Comparison of ENCODE assay signal across 19 cellular contexts in the genomic region with DNA sequence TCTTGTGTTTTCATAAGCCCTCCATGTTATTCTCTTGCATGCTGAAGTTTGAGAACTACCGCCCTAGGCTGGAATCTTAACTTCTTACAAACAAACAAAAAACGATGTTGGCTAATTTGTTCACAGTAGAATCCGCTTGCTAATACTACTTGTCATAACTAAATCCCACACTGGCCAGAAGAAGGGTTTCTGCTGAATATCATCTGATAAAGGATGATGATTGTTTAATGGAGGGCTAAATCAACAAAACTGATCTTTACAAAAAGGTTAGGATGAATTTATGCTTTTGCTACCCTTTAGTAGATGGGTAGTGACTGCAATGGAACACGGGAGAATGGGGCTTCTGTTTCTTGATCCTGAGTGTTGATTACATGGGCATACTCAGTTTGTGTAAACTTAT. TPM values are rescaled to one million over a fixed set of nuclear protein-coding genes. Genes with fewer than 3 reads are reported as not detected.
DNase-seq lines count a peak whose midpoint lies in the region; ATAC-seq and TF ChIP-seq lines count a peak whose summit lies in the region.
"Had no signal": no experiment of that assay in that cellular context is flagged by ENCODE, and none has a peak within 500 bp of the region (broad histone marks: within the 10 kb centered on the region; RNA-seq: fewer than 3 reads in every experiment).

No MANE protein-coding gene starts in this region.

- H3K27ac ChIP-seq in IMR-90 (ENCODE audit: insufficient read depth, low read length): no peak overlapping the region
- H3K27ac ChIP-seq in smooth muscle cell (ENCODE audit: low read depth): no peak overlapping the region
- no peak overlapping the region for H3K27ac ChIP-seq in PC-9
- H3K27ac ChIP-seq: C4-2B, HL-60 had no signal

- H3K36me3 ChIP-seq in IMR-90 (ENCODE audit: control insufficient read depth, insufficient read depth, low read length) (no peaks in the 10 kb centered on the region), smooth muscle cell (ENCODE audit: low read depth) (no peaks in the 10 kb centered on the region), PC-9 (ENCODE audit: low read depth) (no peaks in the 10 kb centered on the region)
- H3K36me3 ChIP-seq: HAP-1 had no signal

- H2BK20ac ChIP-seq in IMR-90 (ENCODE audit: low read depth, low read length): peak overlapping the region; percentile 51; the same call in 1 of the 2 replicates

- H3K9me1 ChIP-seq in IMR-90 (ENCODE audit: insufficient read depth, low read length): no peaks in the 10 kb centered on the region

- H3K14ac ChIP-seq in IMR-90 (replicated peaks; ENCODE audit: low read depth, low read length): no peak overlapping the region

- no peaks in the 10 kb centered on the region for H3K9me2 ChIP-seq in PC-9 (ENCODE audit: insufficient read depth)

- H3K4me3 ChIP-seq in IMR-90 (ENCODE audit: insufficient read depth, low read depth, low read length) (no peak overlapping the region), smooth muscle cell (no peak overlapping the region), PC-9 (no peak overlapping the region)
- H3K4me3 ChIP-seq: HAP-1 had no signal

- no peak overlapping the region; the same call in 1 of the 2 replicates for H3K18ac ChIP-seq in IMR-90 (ENCODE audit: low read depth, low read length)

- H3K79me2 ChIP-seq in smooth muscle cell (ENCODE audit: low read depth): no peaks in the 10 kb centered on the region
- no peaks in the 10 kb centered on the region for H3K79me2 ChIP-seq in PC-9 (ENCODE audit: low read depth)

- H3K79me1 ChIP-seq in IMR-90 (ENCODE audit: low read depth in 1 of 2, low read length in 2 of 2): no peaks in the 10 kb centered on the region

- intact Hi-C loops in IMR-90 (cut with micrococcal nuclease) (loop anchor here (5.0 kb wide), 1 partner anchor 34 kb away; no protein-coding TSS in a partner anchor), PC-9 (cut with micrococcal nuclease; ENCODE audit: unreplicated experiment) (loop anchor here (5.0 kb wide), 1 partner anchor 169 kb away; no protein-coding TSS in a partner anchor)

- H2AFZ ChIP-seq in IMR-90 (replicated peaks; ENCODE audit: low read length, poor library complexity) (no peak overlapping the region), smooth muscle cell (ENCODE audit: low read depth) (peak overlapping the region; percentile 38), PC-9 (no peak overlapping the region)

- CTCF ChIA-PET in IMR-90 (lab: Yijun Ruan, JAX) (no interaction called here), PC-9 (lab: Charles Lee) (no interaction called here)

- no peaks in the 10 kb centered on the region for H3K27me3 ChIP-seq in IMR-90 (ENCODE audit: control insufficient read depth, insufficient read depth, low read length)
- no peaks in the 10 kb centered on the region for H3K27me3 ChIP-seq in smooth muscle cell (ENCODE audit: low read depth)
- no peaks in the 10 kb centered on the region for H3K27me3 ChIP-seq in PC-9 (ENCODE audit: insufficient read depth, low read depth)
- H3K27me3 ChIP-seq: BE2C had no signal

- ATAC-seq in IMR-90 (ENCODE audit: low read depth) (no peak), SK-N-SH treated with all-trans-retinoic acid at 6 μM for 48 hours (no peak), GM21367 (IDR thresholded peaks at IDR 0.05; ENCODE audit: unreplicated experiment) (no peak), GM19395 (IDR thresholded peaks at IDR 0.05; ENCODE audit: unreplicated experiment) (no peak)

- H4K20me1 ChIP-seq in IMR-90 (ENCODE audit: insufficient read depth, low read length): no peaks in the 10 kb centered on the region
- no peaks in the 10 kb centered on the region for H4K20me1 ChIP-seq in smooth muscle cell (ENCODE audit: low read depth)
- no peaks in the 10 kb centered on the region for H4K20me1 ChIP-seq in PC-9 (ENCODE audit: insufficient read depth)

- H4K5ac ChIP-seq in IMR-90 (ENCODE audit: low read depth, low read length): no peak overlapping the region

- dilution Hi-C loops in IMR-90 (cut with HindIII; ENCODE audit: low sequenced_read_pairs, unreplicated experiment): no loop called here

- no peak overlapping the region for H2BK15ac ChIP-seq in IMR-90 (ENCODE audit: low read depth, low read length)

- H3K4me1 ChIP-seq in IMR-90 (ENCODE audit: control insufficient read depth, insufficient read depth, low read length) (no peaks in the 10 kb centered on the region), smooth muscle cell (ENCODE audit: low read depth) (no peaks in the 10 kb centered on the region), PC-9 (replicated peaks; ENCODE audit: insufficient read depth) (no peaks in the 10 kb centered on the region)
- H3K4me1 ChIP-seq: Caco-2, HAP-1 had no signal

- TF ChIP-seq CTCF in IMR-90 (conservative IDR thresholded peaks at IDR 0.05; ENCODE audit: low read depth, low read length) (no peak), smooth muscle cell (IDR thresholded peaks at IDR 0.05; ENCODE audit: borderline replicate concordance, insufficient read depth, poor library complexity, severe bottlenecking) (no peak), PC-9 (conservative IDR thresholded peaks at IDR 0.05) (no peak)

- in situ Hi-C loops in IMR-90 (cut with MboI; ENCODE audit: low sequenced_read_pairs): no loop called here

- BruUV-seq in IMR-90 (replicated peaks; lab: Mats Ljungman, UMichigan): no TSS peak
- BruUV-seq in PC-9 (replicated peaks; lab: Mats Ljungman, UMichigan): no TSS peak

- no peak overlapping the region for H2BK5ac ChIP-seq in IMR-90 (ENCODE audit: low read depth, low read length, poor library complexity, severe bottlenecking)

- H2BK120ac ChIP-seq in IMR-90 (ENCODE audit: low read depth, low read length): peak overlapping the region; percentile 64

- H3F3A ChIP-seq in smooth muscle cell (ENCODE audit: low read depth): no peaks in the 10 kb centered on the region
- H3F3A ChIP-seq in PC-9 (ENCODE audit: insufficient read depth, low read depth): no peaks in the 10 kb centered on the region

- no CpG with 5 or more reads among the region's 4 CpGs for WGBS in IMR-90 (ENCODE audit: extremely low coverage in 2 of 2, insufficient read length in 1 of 2), 2 experiments
- WGBS in smooth muscle cell (ENCODE audit: low lambda C conversion rate): 40% methylated on average over 4 of the region's 4 CpGs

- TF ChIP-seq RAD21 in IMR-90 (IDR thresholded peaks at IDR 0.05; ENCODE audit: low read length): no peak

- no peak overlapping the region for H2AK9ac ChIP-seq in IMR-90 (replicated peaks; ENCODE audit: low read depth, low read length, poor library complexity)

- H3K56ac ChIP-seq in IMR-90 (ENCODE audit: extremely low read depth, insufficient read depth, low read length): no peak overlapping the region

- no peak overlapping the region for H3K23ac ChIP-seq in IMR-90 (ENCODE audit: low read depth, low read length)

- H3K9ac ChIP-seq in IMR-90 (ENCODE audit: low read depth, low read length) (no peak overlapping the region), smooth muscle cell (ENCODE audit: low read depth) (no peak overlapping the region)

- no peaks in the 10 kb centered on the region for H3K9me3 ChIP-seq in IMR-90 (ENCODE audit: control insufficient read depth, insufficient read depth, low read length)
- H3K9me3 ChIP-seq in smooth muscle cell (replicated peaks; ENCODE audit: low read depth): no peaks in the 10 kb centered on the region
- no peaks in the 10 kb centered on the region for H3K9me3 ChIP-seq in PC-9 (ENCODE audit: insufficient read depth, low read depth)
- H3K9me3 ChIP-seq: BE2C, Caco-2, HAP-1 had no signal

- POLR2A ChIA-PET in IMR-90 (lab: Charles Lee; ENCODE audit: unreplicated experiment): no interaction called here
- POLR2A ChIA-PET in PC-9 (lab: Charles Lee; ENCODE audit: unreplicated experiment): no interaction called here

- H3K4me2 ChIP-seq in IMR-90 (ENCODE audit: low read depth, low read length): no peak overlapping the region
- peak overlapping the region; percentile 2 for H3K4me2 ChIP-seq in smooth muscle cell
- H3K4me2 ChIP-seq in PC-9: no peak overlapping the region

- H4K91ac ChIP-seq in IMR-90 (ENCODE audit: insufficient read depth, low read depth, low read length): no peak overlapping the region

- no peak overlapping the region for H2AK5ac ChIP-seq in IMR-90 (ENCODE audit: low read depth, low read length)

- no peak for TF ChIP-seq POLR2A in IMR-90 (IDR thresholded peaks at IDR 0.05; ENCODE audit: low read depth, low read length)

- peak overlapping the region in 1 of 2 experiments; percentile 22; a peak in 1 of 4 replicates for H4K8ac ChIP-seq in IMR-90 (ENCODE audit: low read depth in 2 of 2, low read length in 2 of 2)

- no peak overlapping the region; the same call in 1 of the 2 replicates for H3K4ac ChIP-seq in IMR-90 (ENCODE audit: low read depth, low read length)

- DNase-seq in IMR-90: no peak
- DNase-seq in iris pigment epithelial cell (ENCODE audit: low read depth): peak; percentile 57
- DNase-seq in smooth muscle cell (lab: John Stamatoyannopoulos, UW; ENCODE audit: unreplicated experiment): no peak
- no peak for DNase-seq in PC-9
- DNase-seq in effector CD8-positive, alpha-beta T cell (lab: John Stamatoyannopoulos, UW): no peak
- DNase-seq: ACHN; BE2C; Caco-2; CD4-positive, alpha-beta T cell; GOT3; KBM-7 had no signal

TF ChIP-seq in IMR-90, 13 proteins besides CTCF, POLR2A, EP300 and RAD21 (continues in another document):
- no peak for TF ChIP-seq CEBPB (IDR thresholded peaks at IDR 0.05; ENCODE audit: low read depth, low read length)
- TF ChIP-seq RCOR1 (IDR thresholded peaks at IDR 0.05; ENCODE audit: insufficient replicate concordance, low read length): no peak

TF ChIP-seq in SK-N-SH treated with all-trans-retinoic acid at 6 μM for 48 hours, 23 proteins besides CTCF, POLR2A, EP300 and RAD21:
- peak; percentile 42; the same call in 1 of the 2 replicates for TF ChIP-seq TCF4 (CRISPR knock-in tag; IDR thresholded peaks at IDR 0.05; ENCODE audit: borderline replicate concordance)
- TF ChIP-seq ZC3H10 (CRISPR knock-in tag; IDR thresholded peaks at IDR 0.05): no peak
- peak; percentile 46; the same call in 1 of the 2 replicates for TF ChIP-seq SNAI2 (CRISPR knock-in tag; IDR thresholded peaks at IDR 0.05)
- TF ChIP-seq ISL1 (CRISPR knock-in tag; IDR thresholded peaks at IDR 0.05): peak; percentile 80

RNA-seq across cellular contexts. Expression of a gene that starts 42.3 kb away (rescaled TPM):
- total RNA-seq in IMR-90 (2012; rRNA removed) (under 0.01 and 0.28 TPM in 2 replicates), smooth muscle cell (0.45 TPM in 1 of 2 replicates, not detected in the other), PC-9 (2021) (0.43 and 1.1 TPM in 2 replicates)
- polyA plus RNA-seq in IMR-90 (2012; rRNA removed) (0.09 and 0.14 TPM in 2 replicates), smooth muscle cell (0.34 TPM in 1 of 2 replicates, not detected in the other)
- polyA plus RNA-seq in IMR-90 (2012; cell fraction: cytosol; rRNA removed): not detected in 2 replicates
- not detected in 2 replicates for polyA plus RNA-seq in IMR-90 (2012; cell fraction: nucleus; rRNA removed; ENCODE audit: low replicate concordance)
- total RNA-seq: Caco-2; CD4-positive, alpha-beta T cell; HT1080 had no signal
- polyA plus RNA-seq: IgD-negative memory B cell had no signal
